ENCODE assay signal across 18 cellular contexts in genomic region chr4:73891739-73892405, GRCh38. TPM values are rescaled to one million over a fixed set of nuclear protein-coding genes. Genes with fewer than 3 reads are reported as not detected.
DNase-seq lines count a peak whose midpoint lies in the region; ATAC-seq, FAIRE-seq and TF ChIP-seq lines count a peak whose summit lies in the region.
"Had no signal": no experiment of that assay in that cellular context is flagged by ENCODE, and none has a peak within 500 bp of the region (broad histone marks: within the 10 kb centered on the region; RNA-seq: fewer than 3 reads in every experiment).

No MANE protein-coding gene starts in this region.

- TF ChIP-seq CTCF in astrocyte of the cerebellum (IDR thresholded peaks at IDR 0.05; ENCODE audit: low read depth, low read length, missing control alignments) (no peak), left ventricle myocardium inferior (IDR thresholded peaks at IDR 0.05; ENCODE audit: borderline replicate concordance) (no peak)

- FAIRE-seq in GM19239 (lab: Jason Lieb, UNC) = no peak

- no peaks in the 10 kb centered on the region for H3K9me3 ChIP-seq in left ventricle myocardium inferior (replicated peaks)
- H3K9me3 ChIP-seq: adrenal gland, MG63, vagina had no signal

- DNase-seq in GM03348 (ENCODE audit: low spot score) = peak; percentile 51
- DNase-seq in astrocyte of the cerebellum (ENCODE audit: low read depth) = peak; percentile 76
- DNase-seq in left ventricle myocardium inferior = no peak
- DNase-seq in smooth muscle cell of the brain vasculature (ENCODE audit: low read depth, low spot score) = peak; percentile 78
- no peak for DNase-seq in GM19239 (ENCODE audit: insufficient read length, low spot score)
- DNase-seq in activated T-cell treated with anti-CD3 and anti-CD28 coated beads, Interleukin-2, amount 50 U/mL, for 1 hour = no peak
- DNase-seq: activated CD4-positive, alpha-beta T cell treated with anti-CD3 and anti-CD28 coated beads for 1 hour; adrenal gland; gastrocnemius medialis; H7; immature natural killer cell; MG63; stimulated activated CD4-positive, alpha-beta T cell treated with anti-CD3 and anti-CD28 coated beads, Interleukin-4, amount 100 ng/mL, for 4 hours; T-helper 17 cell had no signal

- H3K4me3 ChIP-seq in astrocyte of the cerebellum (ENCODE audit: low read depth, low read length) (no peak overlapping the region), left ventricle myocardium inferior (no peak overlapping the region)
- H3K4me3 ChIP-seq: adrenal gland, gastrocnemius medialis, MG63, vagina had no signal

- H3K27me3 ChIP-seq in left ventricle myocardium inferior (ENCODE audit: low read depth) = no peaks in the 10 kb centered on the region
- H3K27me3 ChIP-seq: adrenal gland, gastrocnemius medialis, MG63, vagina had no signal

- intact Hi-C loops in left ventricle myocardium inferior (cut with micrococcal nuclease) = no loop called here

- in situ Hi-C loops in astrocyte of the cerebellum (cut with HindIII; ENCODE audit: low sequenced_read_pairs) = no loop called here

- no peaks in the 10 kb centered on the region for H3K4me1 ChIP-seq in left ventricle myocardium inferior
- H3K4me1 ChIP-seq: gastrocnemius medialis, vagina had no signal

- H3K36me3 ChIP-seq in left ventricle myocardium inferior = no peaks in the 10 kb centered on the region
- H3K36me3 ChIP-seq: adrenal gland, gastrocnemius medialis, MG63, vagina had no signal

- no peak for ATAC-seq in HG03045 (IDR thresholded peaks at IDR 0.05; ENCODE audit: unreplicated experiment)
- ATAC-seq: gastrocnemius medialis; stimulated activated memory B cell treated with anti-CD40 and anti-IgM and Interleukin-4, amounts not matched to agents 10 μg/mL and 1 μg/mL and 100 μg/mL, for 72 hours; T-helper 17 cell had no signal

- peak overlapping the region; percentile 41 for H3K27ac ChIP-seq in left ventricle myocardium inferior (replicated peaks)
- H3K27ac ChIP-seq: adrenal gland, gastrocnemius medialis, vagina had no signal

RNA-seq across cellular contexts. Expression of gene CXCL1, which starts 22.7 kb away (rescaled TPM):
- total RNA-seq in left ventricle myocardium inferior = 0.55 TPM
- total RNA-seq: H7 had no signal

RNA-seq across cellular contexts. Expression of gene PF4V1, which starts 38.8 kb away (rescaled TPM):
- total RNA-seq in left ventricle myocardium inferior = not detected
- total RNA-seq: adrenal gland, gastrocnemius medialis, H7, pulmonary artery endothelial cell, vagina had no signal

RNA-seq across cellular contexts. Expression of gene CXCL6, which starts 55.4 kb away (rescaled TPM):
- not detected for total RNA-seq in left ventricle myocardium inferior
- total RNA-seq: T-helper 17 cell had no signal

Comparison
In these comparisons a context has a peak if more than half of its experiments do, and no peak if none do; other contexts are left out.
1. DNase-seq: peak in GM03348 (single experiment), astrocyte of the cerebellum (single experiment) and smooth muscle cell of the brain vasculature (single experiment); none in left ventricle myocardium inferior (single experiment), GM19239 (single experiment) and activated T-cell treated with anti-CD3 and anti-CD28 coated beads, Interleukin-2, amount 50 U/mL, for 1 hour (single experiment).